In genomic region chr11:69297926-69298777, GRCh38 we compare ENCODE assay signal across 9 cellular contexts. TPM values are rescaled to one million over a fixed set of nuclear protein-coding genes. Genes with fewer than 3 reads are reported as not detected.
DNase-seq lines count a peak whose midpoint lies in the region; ATAC-seq and TF ChIP-seq lines count a peak whose summit lies in the region.
"Had no signal": no experiment of that assay in that cellular context is flagged by ENCODE, and none has a peak within 500 bp of the region (broad histone marks: within the 10 kb centered on the region; RNA-seq: fewer than 3 reads in every experiment).

No MANE protein-coding gene starts in this region.

- H3K27me3 ChIP-seq in CD8-positive, alpha-beta T cell (ENCODE audit: insufficient read depth, low read length): no peaks in the 10 kb centered on the region
- peaks cover 0 to 36% (median 8%) of the 10 kb centered on the region in 45 donors for H3K27me3 ChIP-seq in dorsolateral prefrontal cortex

- H3K36me3 ChIP-seq in CD8-positive, alpha-beta T cell (ENCODE audit: insufficient read depth, low read length): no peaks in the 10 kb centered on the region

- H3K4me3 ChIP-seq in CD8-positive, alpha-beta T cell (ENCODE audit: low read depth, low read length): peak overlapping the region; percentile 21
- peak overlapping the region in 2 of 59 donors; percentile 11 to 25 for H3K4me3 ChIP-seq in dorsolateral prefrontal cortex

- H3K27me3 Mint-ChIP-seq in CD8-positive, alpha-beta T cell (ENCODE audit: low read depth): no peaks in the 10 kb centered on the region
- H3K27me3 Mint-ChIP-seq in memory B cell: no peaks in the 10 kb centered on the region

- ATAC-seq in CD8-positive, alpha-beta T cell: peak; percentile 59
- ATAC-seq in GM19372 (IDR thresholded peaks at IDR 0.05; ENCODE audit: low read depth, unreplicated experiment) (peak; percentile 50), HG03565 (IDR thresholded peaks at IDR 0.05; ENCODE audit: unreplicated experiment) (peak; percentile 36), memory B cell (ENCODE audit: low read depth) (peak; percentile 59)

- no peak for TF ChIP-seq CTCF in CD8-positive, alpha-beta T cell (IDR thresholded peaks at IDR 0.05)
- no peak for TF ChIP-seq CTCF in dorsolateral prefrontal cortex (IDR thresholded peaks at IDR 0.05 in 54 of 56, conservative IDR thresholded peaks at IDR 0.05 in 2 of 56; ENCODE audit: low read depth in 1 of 56, partially characterized antibody in 56 of 56)

- no peaks in the 10 kb centered on the region for H3K36me3 Mint-ChIP-seq in CD8-positive, alpha-beta T cell
- H3K36me3 Mint-ChIP-seq in memory B cell: no peaks in the 10 kb centered on the region

- no peaks in the 10 kb centered on the region for H3K9me3 Mint-ChIP-seq in CD8-positive, alpha-beta T cell
- no peaks in the 10 kb centered on the region for H3K9me3 Mint-ChIP-seq in memory B cell

- H3K4me1 ChIP-seq in CD8-positive, alpha-beta T cell (ENCODE audit: insufficient read depth, low read length): peaks cover 37% of the 10 kb centered on the region

- CTCF ChIA-PET in CD8-positive, alpha-beta T cell (lab: Charles Lee): interaction anchor here (1.0 to 8.4 kb wide), 4 partner anchors 29 to 372 kb away, joined by 3 to 96 read pairs (median 3); no protein-coding TSS in a partner anchor

- peak overlapping the region; percentile 39 for H3K27ac ChIP-seq in CD8-positive, alpha-beta T cell (ENCODE audit: low read depth, low read length)
- H3K27ac ChIP-seq in dorsolateral prefrontal cortex: peak overlapping the region in 35 of 59 donors; percentile 1 to 76 (median 56)

- H3K4me3 Mint-ChIP-seq in CD8-positive, alpha-beta T cell: peak overlapping the region; percentile 72
- peak overlapping the region; percentile 73 for H3K4me3 Mint-ChIP-seq in memory B cell

- POLR2A ChIA-PET in CD8-positive, alpha-beta T cell (lab: Charles Lee): interaction anchor here (0.6 to 1.8 kb wide), 4 partner anchors 14 to 317 kb away, joined by 3 to 11 read pairs (median 4); partner anchors contain the start of gene MRGPRD

- peak overlapping the region; percentile 86 for H3K27ac Mint-ChIP-seq in CD8-positive, alpha-beta T cell
- H3K27ac Mint-ChIP-seq in memory B cell: peak overlapping the region; percentile 92

- intact Hi-C loops in CD8-positive, alpha-beta T cell (cut with DNase I, micrococcal nuclease): loop anchor here (1.0 kb wide), 2 partner anchors 39 to 377 kb away; partner anchors contain the start of gene LTO1 (in 1 of the 2)
- intact Hi-C loops in dorsolateral prefrontal cortex (cut with DNase I): no loop called here

- H3K4me1 Mint-ChIP-seq in CD8-positive, alpha-beta T cell (ENCODE audit: low read depth): peaks cover 53% of the 10 kb centered on the region
- peaks cover 52% of the 10 kb centered on the region for H3K4me1 Mint-ChIP-seq in memory B cell

- H3K9me3 ChIP-seq in CD8-positive, alpha-beta T cell (ENCODE audit: low read length): no peaks in the 10 kb centered on the region

- peak in 3 of 7 experiments; percentile 16 to 82 (median 49) for DNase-seq in CD8-positive, alpha-beta T cell
- DNase-seq in SW 1271 (lab: John Stamatoyannopoulos, UW) (peak; percentile 87 to 98), dorsolateral prefrontal cortex (peak in 5 of 10 donors; percentile 31 to 54 (median 46)), memory B cell (ENCODE audit: low spot score in 2 of 2) (peak; percentile 53 to 57), ureter (ENCODE audit: low spot score) (peak; percentile 84), SK-N-DZ (ENCODE audit: low spot score) (no peak)

RNA-seq across cellular contexts. Expression of gene MYEOV, which starts 4.2 kb away (rescaled TPM):
- under 1 TPM in 1 of 2 experiments, not detected in 1; 0.57 TPM for total RNA-seq in CD8-positive, alpha-beta T cell
- total RNA-seq in dorsolateral prefrontal cortex (1 to 10 TPM in 1 of 120 experiments, under 1 TPM in 9, not detected in 110; 0.21 to 1.4 (median 0.46) TPM), ureter (not detected)
- polyA plus RNA-seq in SK-N-DZ (2014; cell fraction: cytosol; rRNA removed): 0.54 TPM in 1 of 2 replicates, not detected in the other
- 0.49 TPM in 1 of 2 replicates, not detected in the other for polyA plus RNA-seq in SK-N-DZ (2014; cell fraction: nucleus; rRNA removed)
- total RNA-seq: temporal lobe had no signal

Comparison
In these comparisons a context has a peak if more than half of its experiments do, and no peak if none do; other contexts are left out.
1. intact Hi-C loops: an anchor here in CD8-positive, alpha-beta T cell (1.0 kb wide); none called in dorsolateral prefrontal cortex.